ENCODE assay signal across 24 cellular contexts in the genomic region with DNA sequence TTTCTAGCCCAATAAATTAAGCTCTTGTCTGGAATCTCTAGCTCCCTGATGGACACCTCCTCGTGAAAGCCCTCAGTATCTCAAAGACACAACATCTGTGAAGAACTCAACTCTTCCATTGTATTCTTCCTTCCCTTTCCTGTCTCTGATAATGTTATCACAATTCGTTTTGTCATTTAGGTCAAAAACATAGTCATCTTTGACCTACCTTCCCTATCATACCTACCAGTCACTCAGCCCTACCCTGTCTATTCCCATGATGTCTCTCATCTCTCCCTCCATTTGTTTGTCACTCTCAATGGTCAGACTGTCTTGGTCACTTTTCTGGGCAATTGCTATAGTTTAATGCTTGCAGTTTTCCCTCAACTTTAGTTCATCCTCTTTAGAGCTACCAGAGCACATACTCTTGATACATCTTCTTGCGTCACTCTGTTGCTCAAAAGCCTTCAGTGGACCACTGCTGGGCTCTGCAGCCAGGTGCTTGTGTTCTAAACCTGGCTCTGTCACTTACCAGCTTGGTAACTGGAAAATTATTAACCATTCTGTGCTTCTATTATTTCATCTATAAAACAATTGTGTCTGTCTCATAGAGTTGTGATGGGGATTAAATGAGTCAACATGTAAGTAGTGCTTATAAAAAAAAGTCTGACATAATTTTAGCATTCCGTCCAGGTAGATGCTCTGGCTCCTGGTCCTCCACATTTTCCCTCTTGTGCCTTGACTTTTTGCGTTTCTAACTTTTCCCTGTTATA. TPM values are rescaled to one million over a fixed set of nuclear protein-coding genes. Genes with fewer than 3 reads are reported as not detected.
A peak's percentile ranks its signal among the peaks of the same experiment; 100 is the strongest.
DNase-seq lines count a peak whose midpoint lies in the region; ATAC-seq and TF ChIP-seq lines count a peak whose summit lies in the region.
"Had no signal": no experiment of that assay in that cellular context is flagged by ENCODE, and none has a peak within 500 bp of the region (broad histone marks: within the 10 kb centered on the region; RNA-seq: fewer than 3 reads in every experiment).

No MANE protein-coding gene starts in this region.

- no peaks in the 10 kb centered on the region for H3K9me3 ChIP-seq in left ventricle myocardium inferior (replicated peaks)
- H3K9me3 ChIP-seq in ovary = no peaks in the 10 kb centered on the region
- no peaks in the 10 kb centered on the region for H3K9me3 ChIP-seq in transverse colon
- H3K9me3 ChIP-seq: colonic mucosa had no signal

- DNase-seq in left ventricle myocardium inferior (no peak), left ventricle myocardium superior (no peak), coronary artery (ENCODE audit: low spot score) (no peak), ovary (no peak), transverse colon (no peak), endothelial cell (ENCODE audit: low spot score) (no peak), AG20443 (ENCODE audit: low spot score) (no peak), Kasumi-1 (lab: John Stamatoyannopoulos, UW) (no peak)
- DNase-seq: activated CD4-positive, alpha-beta T cell treated with anti-CD3 and anti-CD28 coated beads, Interleukin-2, amount 10 ng/mL, durations not matched to agents 24 days and 14 days; activated CD8-positive, alpha-beta memory T cell treated with anti-CD3 and anti-CD28 coated beads, Interleukin-2, amount 10 ng/mL, durations not matched to agents 7 days and 5 days; CD4-positive, CD25-positive, alpha-beta regulatory T cell; colonic mucosa; foreskin keratinocyte; GDM1; naive thymus-derived CD8-positive, alpha-beta T cell; NCI-H2171 treated with DMSO at 0.1 percent for 48 hours; NCI-H526 treated with DMSO at 0.1 percent for 48 hours; Right ventricle myocardium superior; stimulated activated CD4-positive, alpha-beta T cell treated with anti-CD3 and anti-CD28 coated beads, Interleukin-4, amount 100 ng/mL, for 4 hours; T-cell had no signal

- H3K27me3 ChIP-seq in left ventricle myocardium inferior (ENCODE audit: low read depth) = no peaks in the 10 kb centered on the region
- no peaks in the 10 kb centered on the region for H3K27me3 ChIP-seq in ovary
- no peaks in the 10 kb centered on the region for H3K27me3 ChIP-seq in transverse colon
- H3K27me3 ChIP-seq: colonic mucosa, foreskin keratinocyte had no signal

- peaks cover 1% of the 10 kb centered on the region for H3K27me3 Mint-ChIP-seq in endothelial cell (ENCODE audit: unreplicated experiment)
- H3K27me3 Mint-ChIP-seq: activated CD8-positive, alpha-beta memory T cell treated with anti-CD3 and anti-CD28 coated beads, Interleukin-2, amount 10 ng/mL, durations not matched to agents 7 days and 5 days; activated naive CD4-positive, alpha-beta T cell treated with anti-CD3 and anti-CD28 coated beads, Interleukin-2, amount 50 U/mL, for 24 hours had no signal

- WGBS in ovary, 3 donors = 52 to 61% (median 53%) methylated on average over 5 of the region's 5 CpGs
- WGBS in transverse colon (ENCODE audit: low coverage in 1 of 2), 2 donors = 55 to 65% methylated on average over 5 of the region's 5 CpGs

- H3K36me3 Mint-ChIP-seq in endothelial cell (ENCODE audit: low read depth, unreplicated experiment) = no peaks in the 10 kb centered on the region
- H3K36me3 Mint-ChIP-seq: activated CD8-positive, alpha-beta memory T cell treated with anti-CD3 and anti-CD28 coated beads, Interleukin-2, amount 10 ng/mL, durations not matched to agents 7 days and 5 days; activated naive CD4-positive, alpha-beta T cell treated with anti-CD3 and anti-CD28 coated beads, Interleukin-2, amount 50 U/mL, for 24 hours; CD4-positive, CD25-positive, alpha-beta regulatory T cell; IgD-negative memory B cell; naive thymus-derived CD8-positive, alpha-beta T cell; T-cell had no signal

- intact Hi-C loops in left ventricle myocardium inferior (cut with micrococcal nuclease) = no loop called here
- intact Hi-C loops in left ventricle myocardium superior (cut with micrococcal nuclease) = no loop called here
- intact Hi-C loops in ovary (cut with DNase I) = no loop called here
- intact Hi-C loops in transverse colon (cut with DNase I; ENCODE audit: low total_unique reads) = no loop called here

- no peak for TF ChIP-seq EP300 in ovary (IDR thresholded peaks at IDR 0.05)
- TF ChIP-seq EP300 in transverse colon (IDR thresholded peaks at IDR 0.05; ENCODE audit: low read depth) = no peak

- H3K9me3 Mint-ChIP-seq in endothelial cell (ENCODE audit: unreplicated experiment) = no peaks in the 10 kb centered on the region
- H3K9me3 Mint-ChIP-seq: activated CD4-positive, alpha-beta T cell treated with anti-CD3 and anti-CD28 coated beads, Interleukin-2, amount 10 ng/mL, durations not matched to agents 24 days and 14 days; activated naive CD4-positive, alpha-beta T cell treated with anti-CD3 and anti-CD28 coated beads, Interleukin-2, amount 50 U/mL, for 24 hours; activated T-helper 1 cell treated with anti-CD3 and anti-CD28 coated beads, Interleukin-12 subunit alpha, Interleukin-12 subunit beta, Interleukin-2, Interleukin-4 antibody, amounts not matched to agents 30 ng/mL and 10 ng/mL and 1 ng/mL, durations not matched to agents 14 hours and 24 hours and 36 hours; IgD-negative memory B cell; memory B cell; naive thymus-derived CD8-positive, alpha-beta T cell; T-cell had no signal

- in situ Hi-C loops in transverse colon (cut with MboI; ENCODE audit: low pct_ligation_motif_present in 1 of 4, low pct_unique_long_range_greater_than_20kb in 1 of 4, low sequenced_read_pairs in 3 of 4) = no loop called here

- no peak overlapping the region for H3K4me3 ChIP-seq in left ventricle myocardium inferior
- no peak overlapping the region for H3K4me3 ChIP-seq in coronary artery
- no peak overlapping the region for H3K4me3 ChIP-seq in ovary
- no peak overlapping the region for H3K4me3 ChIP-seq in transverse colon
- H3K4me3 ChIP-seq: colonic mucosa had no signal

- no peak for ATAC-seq in left ventricle myocardium superior
- ATAC-seq: activated CD8-positive, alpha-beta memory T cell treated with anti-CD3 and anti-CD28 coated beads, Interleukin-2, amount 10 ng/mL, durations not matched to agents 7 days and 5 days; naive thymus-derived CD8-positive, alpha-beta T cell; T-cell had no signal

- no peak for TF ChIP-seq POLR2A in ovary (IDR thresholded peaks at IDR 0.05)
- no peak for TF ChIP-seq POLR2A in transverse colon (IDR thresholded peaks at IDR 0.05)

- H3K27ac ChIP-seq in left ventricle myocardium inferior (replicated peaks) (peak overlapping the region; percentile 64), coronary artery (peak overlapping the region; percentile 40 to 77), ovary (peak overlapping the region; percentile 20 to 28), transverse colon (peak overlapping the region; percentile 16 to 78 (median 54))
- H3K27ac ChIP-seq: colonic mucosa, foreskin keratinocyte had no signal

- H3K4me1 Mint-ChIP-seq in endothelial cell (ENCODE audit: unreplicated experiment) = peaks cover 11% of the 10 kb centered on the region
- H3K4me1 Mint-ChIP-seq: activated CD4-positive, alpha-beta T cell treated with anti-CD3 and anti-CD28 coated beads, Interleukin-2, amount 10 ng/mL, durations not matched to agents 24 days and 14 days; activated CD8-positive, alpha-beta memory T cell treated with anti-CD3 and anti-CD28 coated beads, Interleukin-2, amount 10 ng/mL, durations not matched to agents 7 days and 5 days; activated naive CD4-positive, alpha-beta T cell treated with anti-CD3 and anti-CD28 coated beads, Interleukin-2, amount 50 U/mL, for 24 hours; CD4-positive, CD25-positive, alpha-beta regulatory T cell; memory B cell; naive thymus-derived CD8-positive, alpha-beta T cell; T-cell had no signal

- H3K36me3 ChIP-seq in left ventricle myocardium inferior (no peaks in the 10 kb centered on the region), ovary (no peaks in the 10 kb centered on the region), transverse colon (no peaks in the 10 kb centered on the region)
- H3K36me3 ChIP-seq: colonic mucosa had no signal

- no peak overlapping the region for H3K27ac Mint-ChIP-seq in endothelial cell (ENCODE audit: unreplicated experiment)
- H3K27ac Mint-ChIP-seq: activated CD4-positive, alpha-beta T cell treated with anti-CD3 and anti-CD28 coated beads, Interleukin-2, amount 10 ng/mL, durations not matched to agents 24 days and 14 days; activated CD8-positive, alpha-beta memory T cell treated with anti-CD3 and anti-CD28 coated beads, Interleukin-2, amount 10 ng/mL, durations not matched to agents 7 days and 5 days; activated naive CD4-positive, alpha-beta T cell treated with anti-CD3 and anti-CD28 coated beads, Interleukin-2, amount 50 U/mL, for 24 hours; activated T-helper 1 cell treated with anti-CD3 and anti-CD28 coated beads, Interleukin-12 subunit alpha, Interleukin-12 subunit beta, Interleukin-2, Interleukin-4 antibody, amounts not matched to agents 30 ng/mL and 10 ng/mL and 1 ng/mL, durations not matched to agents 14 hours and 24 hours and 36 hours; CD4-positive, CD25-positive, alpha-beta regulatory T cell; IgD-negative memory B cell; memory B cell; T-cell had no signal

- TF ChIP-seq CTCF in left ventricle myocardium inferior (IDR thresholded peaks at IDR 0.05; ENCODE audit: borderline replicate concordance) (no peak), coronary artery (IDR thresholded peaks at IDR 0.05) (no peak), ovary (IDR thresholded peaks at IDR 0.05) (no peak), transverse colon (IDR thresholded peaks at IDR 0.05) (no peak), endothelial cell (IDR thresholded peaks at IDR 0.05; ENCODE audit: unreplicated experiment) (no peak)

- peaks cover 46% of the 10 kb centered on the region for H3K4me1 ChIP-seq in left ventricle myocardium inferior
- H3K4me1 ChIP-seq in ovary (ENCODE audit: insufficient read depth) = peaks cover 21% of the 10 kb centered on the region
- H3K4me1 ChIP-seq in transverse colon = peaks cover 0 to 33% (median 2%) of the 10 kb centered on the region in 4 donors
- H3K4me1 ChIP-seq: colonic mucosa had no signal

- no peak overlapping the region for H3K4me3 Mint-ChIP-seq in endothelial cell (ENCODE audit: unreplicated experiment)
- H3K4me3 Mint-ChIP-seq: activated CD4-positive, alpha-beta T cell treated with anti-CD3 and anti-CD28 coated beads, Interleukin-2, amount 10 ng/mL, durations not matched to agents 24 days and 14 days; activated CD8-positive, alpha-beta memory T cell treated with anti-CD3 and anti-CD28 coated beads, Interleukin-2, amount 10 ng/mL, durations not matched to agents 7 days and 5 days; activated naive CD4-positive, alpha-beta T cell treated with anti-CD3 and anti-CD28 coated beads, Interleukin-2, amount 50 U/mL, for 24 hours; activated T-helper 1 cell treated with anti-CD3 and anti-CD28 coated beads, Interleukin-12 subunit alpha, Interleukin-12 subunit beta, Interleukin-2, Interleukin-4 antibody, amounts not matched to agents 30 ng/mL and 10 ng/mL and 1 ng/mL, durations not matched to agents 14 hours and 24 hours and 36 hours; CD4-positive, CD25-positive, alpha-beta regulatory T cell; IgD-negative memory B cell; memory B cell; naive thymus-derived CD8-positive, alpha-beta T cell; T-cell had no signal

RNA-seq across cellular contexts. Expression of a gene that starts 39.6 kb away (rescaled TPM):
- total RNA-seq in left ventricle myocardium inferior (26.9 TPM), left ventricle myocardium superior (26.1 TPM), ovary (100 to 1,000 TPM in 3 of 7 donors, 10 to 100 TPM in 4; 44.9 to 143 (median 91.7) TPM), transverse colon (10 to 100 TPM; 33.3 to 54.1 (median 42.2) TPM), endothelial cell (ENCODE audit: unreplicated experiment) (0.33 TPM)
- 10 to 100 TPM; 25.6 to 61.0 TPM for polyA plus RNA-seq in ovary
- polyA plus RNA-seq: CD4-positive, CD25-positive, alpha-beta regulatory T cell had no signal

Comparison
In these comparisons a context has a peak if more than half of its experiments do, and no peak if none do; other contexts are left out.
1. RNA of a gene that starts 39.6 kb away (total RNA-seq): 44.9 to 143 TPM in ovary, 33.3 to 54.1 TPM in transverse colon, 26.9 TPM in left ventricle myocardium inferior (single experiment) and 26.1 TPM in left ventricle myocardium superior (single experiment); 0.33 TPM in endothelial cell (single experiment); every median in the first group is over 10 times any median in the second.
2. Peak in every context shown above with its lines, with median percentiles within 50 percentile points of each other: H3K27ac ChIP-seq.